ENCODE assay signal across 8 cellular contexts in the genomic region with DNA sequence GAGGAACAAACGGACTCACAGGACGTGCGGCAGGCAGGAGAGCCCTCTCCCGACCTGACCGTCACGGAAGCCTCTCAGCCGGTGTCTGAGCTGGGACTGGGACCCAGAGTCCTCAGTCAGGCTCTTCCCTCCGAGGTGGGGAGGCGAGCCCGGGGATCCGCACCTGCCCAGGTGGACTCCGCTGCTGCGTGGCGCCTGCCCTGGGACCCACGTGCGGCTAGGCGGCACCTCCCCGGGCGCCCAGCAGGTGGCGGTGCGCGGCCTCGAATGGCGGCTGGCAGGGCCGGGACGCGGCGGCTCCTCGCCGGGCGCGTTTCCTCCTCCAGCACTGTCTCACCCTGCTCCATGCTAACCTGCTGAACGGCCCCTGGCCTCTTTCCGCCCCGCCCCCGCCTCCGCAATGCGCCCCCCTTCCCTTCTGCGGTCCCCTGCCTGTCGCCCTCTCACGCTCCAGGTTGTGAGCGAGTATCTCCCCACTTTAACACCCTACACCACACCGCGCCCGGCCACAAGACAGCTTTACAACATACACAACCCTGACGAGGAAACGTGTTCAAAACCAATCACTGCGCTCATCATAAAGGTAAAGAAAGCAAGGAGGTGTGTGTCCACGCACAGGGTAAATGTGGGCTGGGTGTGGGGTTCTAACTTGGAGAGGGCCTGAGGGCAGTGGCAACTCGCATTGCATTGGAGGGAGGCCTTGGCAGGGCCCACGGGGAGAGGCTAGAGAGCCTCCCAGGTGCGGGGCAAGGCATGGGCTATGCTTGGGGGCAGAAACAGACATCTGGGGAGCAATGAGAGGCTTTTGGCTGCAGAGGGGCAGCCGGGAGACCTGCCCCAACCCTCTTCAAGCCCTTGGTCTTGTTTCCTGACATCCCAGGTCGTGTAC.
DNase-seq lines count a peak whose midpoint lies in the region; ATAC-seq and TF ChIP-seq lines count a peak whose summit lies in the region.

No MANE protein-coding gene starts in this region.

- ATAC-seq in GM21576 (IDR thresholded peaks at IDR 0.05; ENCODE audit: unreplicated experiment), result no peak

- TF ChIP-seq CTCF in WI38 (IDR thresholded peaks at IDR 0.05; ENCODE audit: low read depth, low read length) (peak; percentile 68), brain microvascular endothelial cell (IDR thresholded peaks at IDR 0.05; ENCODE audit: low read depth, low read length, missing control alignments) (peak; percentile 52)

- peak; percentile 20 for DNase-seq in NCI-H1436 (lab: John Stamatoyannopoulos, UW)
- no peak for DNase-seq in NCI-H1436 treated with DMSO at 0.1 percent for 48 hours (lab: John Stamatoyannopoulos, UW)
- peak; percentile 6 for DNase-seq in NCI-H1048 (lab: John Stamatoyannopoulos, UW)
- peak; percentile 26 for DNase-seq in brain microvascular endothelial cell
- DNase-seq in inferior parietal cortex (ENCODE audit: extremely low spot score), result peak; percentile 52
- peak; percentile 54 to 72 for DNase-seq in stimulated activated CD4-positive, alpha-beta T cell treated with anti-CD3 and anti-CD28 coated beads, Interleukin-1b, Interleukin-23, amount 100 ng/mL, for 1 hour (ENCODE audit: low read depth in 2 of 2)

- no peaks in the 10 kb centered on the region for H3K36me3 ChIP-seq in brain microvascular endothelial cell (replicated peaks)

- H3K4me3 ChIP-seq in WI38 (ENCODE audit: low read depth, low read length) (no peak overlapping the region), brain microvascular endothelial cell (ENCODE audit: low read depth, low read length) (peak overlapping the region; percentile 31)

- in situ Hi-C loops in brain microvascular endothelial cell (cut with HindIII; ENCODE audit: low pct_ligation_motif_present, low sequenced_read_pairs), result no loop called here

- no peak overlapping the region for H3K27ac ChIP-seq in brain microvascular endothelial cell

- H3K27me3 ChIP-seq in brain microvascular endothelial cell (replicated peaks), result no peaks in the 10 kb centered on the region
